Comparison of ENCODE assay signal across 8 cellular contexts in the genomic region with DNA sequence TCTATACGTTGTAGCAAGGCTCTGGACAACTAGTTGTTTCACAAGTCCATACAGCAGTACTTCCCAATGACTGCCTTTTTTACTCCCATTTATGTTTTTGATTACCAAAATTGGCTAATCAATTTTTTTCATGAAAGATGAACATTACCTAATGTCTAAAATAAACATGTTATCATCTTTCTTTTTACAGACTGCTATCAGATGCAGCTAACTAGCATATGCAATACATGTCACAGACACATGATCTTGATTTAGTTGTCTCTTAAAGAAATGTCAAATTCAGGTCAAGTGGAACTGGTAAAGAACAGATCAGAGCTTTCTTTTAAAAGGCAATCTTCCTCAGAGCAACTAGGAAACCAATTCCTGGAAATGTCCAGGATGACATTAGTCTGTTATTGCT. TPM values are rescaled to one million over a fixed set of nuclear protein-coding genes. Genes with fewer than 3 reads are reported as not detected.
DNase-seq lines count a peak whose midpoint lies in the region; ATAC-seq, FAIRE-seq and TF ChIP-seq lines count a peak whose summit lies in the region.

No MANE protein-coding gene starts in this region.

- H3K27me3 Mint-ChIP-seq in activated CD8-positive, alpha-beta T cell treated with anti-CD3 and anti-CD28 coated beads, Interleukin-2, amount 10 ng/mL, durations not matched to agents 7 days and 5 days (ENCODE audit: low read depth), result peaks cover 8% of the 10 kb centered on the region
- peaks cover 11% of the 10 kb centered on the region for H3K27me3 Mint-ChIP-seq in activated CD4-positive, alpha-beta T cell treated with anti-CD3 and anti-CD28 coated beads, Interleukin-2, amount 10 ng/mL, durations not matched to agents 24 days and 14 days

- no peaks in the 10 kb centered on the region for H3K9me1 ChIP-seq in K562 (ENCODE audit: control insufficient read depth, insufficient read depth, low read length)

- H3K27me3 ChIP-seq in cardiac muscle cell, result no peaks in the 10 kb centered on the region
- no peaks in the 10 kb centered on the region for H3K27me3 ChIP-seq in K562 (ENCODE audit: control insufficient read depth in 2 of 2, insufficient read depth in 2 of 2, low read length in 2 of 2)
- no peaks in the 10 kb centered on the region for H3K27me3 ChIP-seq in vagina

- TF ChIP-seq EP300 in K562 (IDR thresholded peaks at IDR 0.05; ENCODE audit: low read length), result no peak

- peaks cover 6% of the 10 kb centered on the region for H3K4me1 Mint-ChIP-seq in activated CD8-positive, alpha-beta T cell treated with anti-CD3 and anti-CD28 coated beads, Interleukin-2, amount 10 ng/mL, durations not matched to agents 7 days and 5 days (ENCODE audit: low read depth)
- H3K4me1 Mint-ChIP-seq in activated CD4-positive, alpha-beta T cell treated with anti-CD3 and anti-CD28 coated beads, Interleukin-2, amount 10 ng/mL, durations not matched to agents 24 days and 14 days, result peaks cover 10% of the 10 kb centered on the region

- H3K4me3 Mint-ChIP-seq in activated CD8-positive, alpha-beta T cell treated with anti-CD3 and anti-CD28 coated beads, Interleukin-2, amount 10 ng/mL, durations not matched to agents 7 days and 5 days, result no peak overlapping the region
- no peak overlapping the region for H3K4me3 Mint-ChIP-seq in activated CD4-positive, alpha-beta T cell treated with anti-CD3 and anti-CD28 coated beads, Interleukin-2, amount 10 ng/mL, durations not matched to agents 24 days and 14 days

- ATAC-seq in left cardiac atrium, result no peak
- ATAC-seq in K562, result no peak
- no peak for ATAC-seq in activated CD8-positive, alpha-beta T cell treated with anti-CD3 and anti-CD28 coated beads, Interleukin-2, amount 10 ng/mL, durations not matched to agents 7 days and 5 days

- H3K79me2 ChIP-seq in K562 (ENCODE audit: control insufficient read depth, insufficient read depth, low read length), result peaks cover 37% of the 10 kb centered on the region

- TF ChIP-seq POLR2A in K562 (conservative IDR thresholded peaks at IDR 0.05) (no peak), vagina (IDR thresholded peaks at IDR 0.05) (no peak)

- TF ChIP-seq CTCF in cardiac muscle cell (IDR thresholded peaks at IDR 0.05; ENCODE audit: low read depth, low read length), result no peak
- no peak for TF ChIP-seq CTCF in K562 (IDR thresholded peaks at IDR 0.05 in 2 of 3, conservative IDR thresholded peaks at IDR 0.05 in 1 of 3; ENCODE audit: insufficient read depth in 2 of 3, low read depth in 1 of 3, low read length in 3 of 3)
- no peak for TF ChIP-seq CTCF in vagina (IDR thresholded peaks at IDR 0.05)

- no peak overlapping the region for H3K27ac Mint-ChIP-seq in activated CD8-positive, alpha-beta T cell treated with anti-CD3 and anti-CD28 coated beads, Interleukin-2, amount 10 ng/mL, durations not matched to agents 7 days and 5 days
- no peak overlapping the region for H3K27ac Mint-ChIP-seq in activated CD4-positive, alpha-beta T cell treated with anti-CD3 and anti-CD28 coated beads, Interleukin-2, amount 10 ng/mL, durations not matched to agents 24 days and 14 days

- H4K20me1 ChIP-seq in K562 (replicated peaks; ENCODE audit: control insufficient read depth, insufficient read depth, low read length), result no peaks in the 10 kb centered on the region

- POLR2A ChIA-PET in K562 (lab: Yijun Ruan, JAX), result interaction anchor here (0.7 to 3.5 kb wide), 11 partner anchors 11 to 322 kb away, joined by 3 to 25 read pairs (median 3); a partner anchor contains a TSS
- POLR2A ChIA-PET in activated CD8-positive, alpha-beta T cell treated with anti-CD3 and anti-CD28 coated beads, Interleukin-2, amount 10 ng/mL, durations not matched to agents 7 days and 5 days (lab: Charles Lee), result interaction anchor here (0.6 to 3.9 kb wide), 9 partner anchors 9 to 212 kb away, joined by 3 to 45 read pairs (median 3); a partner anchor contains a TSS

- peak overlapping the region; percentile 98 for H3K4me2 ChIP-seq in K562 (ENCODE audit: insufficient read depth, low read length)

- intact Hi-C loops in left cardiac atrium (cut with DNase I), result no loop called here
- intact Hi-C loops in K562 (cut with micrococcal nuclease), result loop anchor here (2.0 kb wide), 1 partner anchor 15 kb away; no protein-coding TSS in a partner anchor
- intact Hi-C loops in vagina (cut with DNase I), result no loop called here
- intact Hi-C loops in activated CD4-positive, alpha-beta T cell treated with anti-CD3 and anti-CD28 coated beads, Interleukin-2, amount 10 ng/mL, durations not matched to agents 24 days and 14 days (cut with micrococcal nuclease), result loop anchor here (2.0 kb wide), 1 partner anchor 15 kb away; no protein-coding TSS in a partner anchor

- TF ChIP-seq RAD21 in K562 (CRISPR knock-in tag; conservative IDR thresholded peaks at IDR 0.05 in 1 of 2, IDR thresholded peaks at IDR 0.05 in 1 of 2), result no peak

- H3K9me3 Mint-ChIP-seq in activated CD8-positive, alpha-beta T cell treated with anti-CD3 and anti-CD28 coated beads, Interleukin-2, amount 10 ng/mL, durations not matched to agents 7 days and 5 days (ENCODE audit: insufficient read depth), result no peaks in the 10 kb centered on the region
- no peaks in the 10 kb centered on the region for H3K9me3 Mint-ChIP-seq in activated CD4-positive, alpha-beta T cell treated with anti-CD3 and anti-CD28 coated beads, Interleukin-2, amount 10 ng/mL, durations not matched to agents 24 days and 14 days

- peak overlapping the region; percentile 50 for H3K27ac ChIP-seq in cardiac muscle cell
- H3K27ac ChIP-seq in K562 (ENCODE audit: extremely low read depth, low read depth, low read length), result peak overlapping the region; percentile 83; the same call in 2 of the 3 replicates
- peak overlapping the region; percentile 82 for H3K27ac ChIP-seq in vagina

- H3K9me3 ChIP-seq in cardiac muscle cell (ENCODE audit: low read depth), result no peaks in the 10 kb centered on the region
- H3K9me3 ChIP-seq in K562 (replicated peaks; ENCODE audit: control insufficient read depth, insufficient read depth, low read depth, low read length), result no peaks in the 10 kb centered on the region
- H3K9me3 ChIP-seq in vagina, result no peaks in the 10 kb centered on the region

- no TSS peak for BruUV-seq in K562 (replicated peaks; lab: Mats Ljungman, UMichigan)

- H3K36me3 ChIP-seq in cardiac muscle cell, result no peaks in the 10 kb centered on the region
- peaks cover 7% of the 10 kb centered on the region for H3K36me3 ChIP-seq in K562 (ENCODE audit: control insufficient read depth, insufficient read depth, low read length)
- no peaks in the 10 kb centered on the region for H3K36me3 ChIP-seq in vagina

- no peak for FAIRE-seq in K562 (lab: Jason Lieb, UNC)

- DNase-seq in cardiac muscle cell (ENCODE audit: low read depth in 1 of 2, low spot score in 1 of 2) (no peak), left cardiac atrium (no peak), K562 (ENCODE audit: extremely low read depth in 1 of 4, low spot score in 3 of 4) (no peak), medulla oblongata (ENCODE audit: extremely low spot score) (peak; percentile 30), vagina (ENCODE audit: extremely low spot score in 2 of 2) (no peak), NCI-H2107 treated with DMSO at 0.1 percent for 48 hours (lab: John Stamatoyannopoulos, UW; ENCODE audit: unreplicated experiment) (no peak)
- DNase-seq in activated CD8-positive, alpha-beta T cell treated with anti-CD3 and anti-CD28 coated beads, Interleukin-2, amount 10 ng/mL, durations not matched to agents 7 days and 5 days, result no peak
- no peak for DNase-seq in activated CD4-positive, alpha-beta T cell treated with anti-CD3 and anti-CD28 coated beads, Interleukin-2, amount 10 ng/mL, durations not matched to agents 24 days and 14 days

- no peaks in the 10 kb centered on the region for H3K36me3 Mint-ChIP-seq in activated CD8-positive, alpha-beta T cell treated with anti-CD3 and anti-CD28 coated beads, Interleukin-2, amount 10 ng/mL, durations not matched to agents 7 days and 5 days (ENCODE audit: low read depth)
- H3K36me3 Mint-ChIP-seq in activated CD4-positive, alpha-beta T cell treated with anti-CD3 and anti-CD28 coated beads, Interleukin-2, amount 10 ng/mL, durations not matched to agents 24 days and 14 days (ENCODE audit: low read depth), result peaks cover 2% of the 10 kb centered on the region

- H2AFZ ChIP-seq in K562 (ENCODE audit: low read depth, low read length), result peak overlapping the region; percentile 90

- H3K4me3 ChIP-seq in cardiac muscle cell (peak overlapping the region; percentile 58), K562 (peak overlapping the region; percentile 68), vagina (peak overlapping the region; percentile 90 to 94)

- peak overlapping the region in 1 of 2 experiments; percentile 49; a peak in 1 of 4 replicates for H3K9ac ChIP-seq in K562 (ENCODE audit: insufficient read depth in 1 of 2, low read depth in 2 of 2, low read length in 2 of 2)

- 0% methylated on average over 1 of the region's 1 CpG for WGBS in K562 (ENCODE audit: insufficient coverage, low coverage, missing lambda C conversion rate)

- in situ Hi-C loops in K562 (cut with MboI), result no loop called here

- CTCF ChIA-PET in K562 (lab: Yijun Ruan, JAX; ENCODE audit: low intra/inter-chr PET ratio), result no interaction called here
- CTCF ChIA-PET in activated CD8-positive, alpha-beta T cell treated with anti-CD3 and anti-CD28 coated beads, Interleukin-2, amount 10 ng/mL, durations not matched to agents 7 days and 5 days (lab: Charles Lee), result interaction anchor here (1.5 to 1.9 kb wide), 2 partner anchors 16 to 115 kb away, joined by 3 to 6 read pairs; a partner anchor contains a TSS

- H3K4me1 ChIP-seq in cardiac muscle cell (ENCODE audit: low read depth) (peaks cover 7% of the 10 kb centered on the region), K562 (replicated peaks in 1 of 2; ENCODE audit: control insufficient read depth in 2 of 2, insufficient read depth in 2 of 2, low read length in 2 of 2) (peaks cover 4 to 21% of the 10 kb centered on the region in 2 experiments; a peak in 4 of 5 replicates), vagina (peaks cover 19% of the 10 kb centered on the region)

RNA-seq across cellular contexts. Expression of a gene that starts 0.6 kb away (rescaled TPM):
- 4.8 and 5.8 TPM in 2 replicates for total RNA-seq in cardiac muscle cell
- 9.1 and 9.3 TPM in 2 replicates for polyA plus RNA-seq in cardiac muscle cell
- 10 to 100 TPM; 16.7 to 22.4 TPM for total RNA-seq in left cardiac atrium
- total RNA-seq in K562 (2011; cell fraction: chromatin; rRNA removed; ENCODE audit: low replicate concordance), result 11.9 and 33.4 TPM in 2 replicates
- total RNA-seq in K562 (2011; cell fraction: nucleolus; rRNA removed), result 5.0 and 6.2 TPM in 2 replicates
- total RNA-seq in K562 (2011; cell fraction: nucleoplasm; rRNA removed), result 10.9 and 12.6 TPM in 2 replicates
- total RNA-seq in K562 (2014; rRNA removed), result 3.1 and 3.6 TPM in 2 replicates
- total RNA-seq in K562 (2014; rRNA removed; fragmentation: Illumina TruSeq; extraction: Trizol), result 13.5 and 17.5 TPM in 2 replicates
- total RNA-seq in K562 (2015; rRNA removed; fragmentation: Illumina TruSeq; extraction: Trizol), result 7.0 and 7.3 TPM in 2 replicates
- 9.1 and 9.5 TPM in 2 replicates for total RNA-seq in K562 (2021)
- polyA plus RNA-seq in K562 (2011; rRNA removed), result 10.9 and 12.1 TPM in 2 replicates
- 1.5 and 3.3 TPM in 2 replicates for polyA plus RNA-seq in K562 (2011; cell fraction: cytosol; rRNA removed)
- polyA plus RNA-seq in K562 (2011; cell fraction: nucleus; rRNA removed), result 4.2 and 5.2 TPM in 2 replicates
- 4.4 and 8.1 TPM in 2 replicates for polyA plus RNA-seq in K562 (2012)
- 6.1 and 7.7 TPM in 2 replicates for polyA plus RNA-seq in K562 (2014; fragmentation: Illumina TruSeq; extraction: Trizol)
- 1 to 10 TPM; 2.7 to 3.3 TPM for polyA plus RNA-seq in K562 (2014; fragmentation: Nextera tagmentation; extraction: Ambion mirVana)
- 4.1 and 5.0 TPM in 2 replicates for polyA plus RNA-seq in K562 (2014; rRNA removed)
- polyA minus RNA-seq in K562 (2011; rRNA and poly(A)+ RNA removed), result 21.3 and 21.7 TPM in 2 replicates
- 2.6 and 4.8 TPM in 2 replicates for polyA minus RNA-seq in K562 (2011; cell fraction: cytosol; rRNA and poly(A)+ RNA removed)
- polyA minus RNA-seq in K562 (2011; cell fraction: nucleus; rRNA and poly(A)+ RNA removed), result 7.1 and 16.7 TPM in 2 replicates
- 7.4 TPM for total RNA-seq in vagina
- 10 to 100 TPM in 1 of 2 experiments, 1 to 10 TPM in 1; 10.0 to 11.2 TPM for total RNA-seq in activated CD8-positive, alpha-beta T cell treated with anti-CD3 and anti-CD28 coated beads, Interleukin-2, amount 10 ng/mL, durations not matched to agents 7 days and 5 days
- total RNA-seq in activated CD4-positive, alpha-beta T cell treated with anti-CD3 and anti-CD28 coated beads, Interleukin-2, amount 10 ng/mL, durations not matched to agents 24 days and 14 days, result 11.9 and 12.4 TPM in 2 replicates

RNA-seq across cellular contexts. Expression of a gene that starts 15.8 kb away (rescaled TPM):
- total RNA-seq in cardiac muscle cell, result 34.2 and 36.1 TPM in 2 replicates
- 40.5 and 45.0 TPM in 2 replicates for polyA plus RNA-seq in cardiac muscle cell
- 10 to 100 TPM; 30.3 to 31.8 TPM for total RNA-seq in left cardiac atrium
- total RNA-seq in K562 (2011; cell fraction: chromatin; rRNA removed; ENCODE audit: low replicate concordance), result 46.7 and 59.6 TPM in 2 replicates
- total RNA-seq in K562 (2011; cell fraction: nucleolus; rRNA removed), result 40.4 and 45.0 TPM in 2 replicates
- 42.6 and 56.6 TPM in 2 replicates for total RNA-seq in K562 (2011; cell fraction: nucleoplasm; rRNA removed)
- 45.8 and 47.8 TPM in 2 replicates for total RNA-seq in K562 (2014; rRNA removed)
- total RNA-seq in K562 (2014; rRNA removed; fragmentation: Illumina TruSeq; extraction: Trizol), result 40.6 and 48.1 TPM in 2 replicates
- total RNA-seq in K562 (2015; rRNA removed; fragmentation: Illumina TruSeq; extraction: Trizol), result 38.5 and 43.3 TPM in 2 replicates
- total RNA-seq in K562 (2021), result 43.2 and 44.3 TPM in 2 replicates
- 46.6 and 57.2 TPM in 2 replicates for polyA plus RNA-seq in K562 (2011; rRNA removed)
- 15.5 and 28.2 TPM in 2 replicates for polyA plus RNA-seq in K562 (2011; cell fraction: cytosol; rRNA removed)
- 27.5 and 31.1 TPM in 2 replicates for polyA plus RNA-seq in K562 (2011; cell fraction: nucleus; rRNA removed)
- 43.2 and 65.0 TPM in 2 replicates for polyA plus RNA-seq in K562 (2012)
- 33.2 and 37.5 TPM in 2 replicates for polyA plus RNA-seq in K562 (2014; fragmentation: Illumina TruSeq; extraction: Trizol)
- polyA plus RNA-seq in K562 (2014; fragmentation: Nextera tagmentation; extraction: Ambion mirVana), result 10 to 100 TPM; 11.6 to 13.1 TPM
- 46.3 and 51.4 TPM in 2 replicates for polyA plus RNA-seq in K562 (2014; rRNA removed)
- 46.3 and 59.5 TPM in 2 replicates for polyA minus RNA-seq in K562 (2011; rRNA and poly(A)+ RNA removed)
- polyA minus RNA-seq in K562 (2011; cell fraction: cytosol; rRNA and poly(A)+ RNA removed), result 18.6 and 19.3 TPM in 2 replicates
- polyA minus RNA-seq in K562 (2011; cell fraction: nucleus; rRNA and poly(A)+ RNA removed), result 37.7 and 58.6 TPM in 2 replicates
- 14.5 TPM for total RNA-seq in vagina
- total RNA-seq in activated CD8-positive, alpha-beta T cell treated with anti-CD3 and anti-CD28 coated beads, Interleukin-2, amount 10 ng/mL, durations not matched to agents 7 days and 5 days, result 10 to 100 TPM; 51.6 to 51.7 TPM
- total RNA-seq in activated CD4-positive, alpha-beta T cell treated with anti-CD3 and anti-CD28 coated beads, Interleukin-2, amount 10 ng/mL, durations not matched to agents 24 days and 14 days, result 48.5 and 49.1 TPM in 2 replicates

Comparison
In these comparisons a context has a peak if more than half of its experiments do, and no peak if none do; other contexts are left out.
1. intact Hi-C loops: an anchor here in K562 (2.0 kb wide) and activated CD4-positive, alpha-beta T cell treated with anti-CD3 and anti-CD28 coated beads, Interleukin-2, amount 10 ng/mL, durations not matched to agents 24 days and 14 days (2.0 kb wide); none called in left cardiac atrium and vagina.